In the genomic region with DNA sequence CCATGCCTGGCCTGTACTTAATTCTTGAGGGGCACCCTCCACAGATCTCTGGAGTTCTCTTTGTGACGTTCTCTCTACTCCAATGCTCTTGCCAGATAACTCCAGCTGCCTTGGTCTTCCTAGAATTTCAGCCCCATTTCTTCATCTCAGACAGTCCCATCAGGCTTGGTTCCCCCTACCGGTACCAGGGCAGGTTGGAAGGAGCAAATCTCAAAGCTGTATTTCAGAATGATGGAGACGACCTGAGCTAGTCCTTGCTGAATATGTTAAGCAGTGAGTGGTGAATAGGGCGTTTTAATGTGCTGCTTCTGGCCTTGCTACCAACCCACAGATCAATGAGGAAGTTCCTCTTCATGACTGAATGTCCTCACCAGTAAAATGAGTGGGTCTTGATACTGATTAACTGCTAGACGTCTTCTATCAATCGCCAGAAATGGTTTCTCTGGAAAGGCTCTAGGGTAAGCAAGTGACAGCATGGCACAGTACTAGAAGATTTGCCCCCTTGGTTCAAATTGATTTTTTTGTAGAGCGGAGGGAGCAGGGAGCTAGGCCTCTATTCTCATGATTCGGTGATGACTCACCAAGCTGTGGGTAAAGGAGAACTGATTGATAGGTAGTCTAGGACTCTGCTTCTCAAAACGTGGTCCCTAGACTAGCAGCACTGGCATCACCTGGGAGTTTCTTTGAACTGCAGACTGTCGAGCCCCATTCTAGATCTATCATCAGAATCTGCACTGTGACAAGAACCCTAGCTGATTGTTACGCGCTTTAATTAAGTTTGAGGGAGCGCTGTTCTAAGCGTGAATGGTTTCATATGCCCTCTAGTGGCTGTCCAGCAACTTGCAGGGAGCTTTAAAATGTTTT, we compare ENCODE assay signal across 9 cellular contexts.
DNase-seq lines count a peak whose midpoint lies in the region; ATAC-seq and TF ChIP-seq lines count a peak whose summit lies in the region.
"Had no signal": no experiment of that assay in that cellular context is flagged by ENCODE, and none has a peak within 500 bp of the region (broad histone marks: within the 10 kb centered on the region; RNA-seq: fewer than 3 reads in every experiment).

No MANE protein-coding gene starts in this region.

- CTCF ChIA-PET in GM10248 (lab: Yijun Ruan, JAX) = interaction anchor here (0.6 to 3.3 kb wide), 49 partner anchors 9 to 520 kb away, joined by 3 to 108 read pairs (median 4); a partner anchor contains a TSS
- CTCF ChIA-PET in activated CD8-positive, alpha-beta memory T cell treated with anti-CD3 and anti-CD28 coated beads, Interleukin-2, amount 10 ng/mL, durations not matched to agents 7 days and 5 days (lab: Charles Lee) = interaction anchor here (0.6 to 4.0 kb wide), 49 partner anchors 8 to 470 kb away, joined by 3 to 80 read pairs (median 4); a partner anchor contains a TSS

- H3K27ac ChIP-seq in fibroblast of lung (ENCODE audit: insufficient read depth, low read length) (no peak overlapping the region), tibial artery (peak overlapping the region; percentile 30 to 56)

- H3K4me3 Mint-ChIP-seq in activated CD8-positive, alpha-beta memory T cell treated with anti-CD3 and anti-CD28 coated beads, Interleukin-2, amount 10 ng/mL, durations not matched to agents 7 days and 5 days = no peak overlapping the region
- H3K4me3 Mint-ChIP-seq in nephron progenitor cell = no peak overlapping the region
- H3K4me3 Mint-ChIP-seq: dendritic cell treated with granulocyte-macrophage colony-stimulating factor and Interleukin-4, amounts not matched to agents 40 ng/mL and 50 ng/mL, for 4 days had no signal

- H3K4me2 ChIP-seq in fibroblast of lung (ENCODE audit: extremely low read depth, insufficient read depth, low read length) = peak overlapping the region; percentile 25

- H3K36me3 Mint-ChIP-seq in activated CD8-positive, alpha-beta memory T cell treated with anti-CD3 and anti-CD28 coated beads, Interleukin-2, amount 10 ng/mL, durations not matched to agents 7 days and 5 days = no peaks in the 10 kb centered on the region
- peaks cover 47% of the 10 kb centered on the region for H3K36me3 Mint-ChIP-seq in nephron progenitor cell (ENCODE audit: low read depth)

- H3K9me3 ChIP-seq in fibroblast of lung (ENCODE audit: control insufficient read depth, insufficient read depth, low read depth, low read length) = no peaks in the 10 kb centered on the region
- H3K9me3 ChIP-seq in tibial artery = peaks cover 0 to 5% (median 0%) of the 10 kb centered on the region in 3 donors

- H3K9me3 Mint-ChIP-seq in activated CD8-positive, alpha-beta memory T cell treated with anti-CD3 and anti-CD28 coated beads, Interleukin-2, amount 10 ng/mL, durations not matched to agents 7 days and 5 days (ENCODE audit: low read depth) = no peaks in the 10 kb centered on the region
- H3K9me3 Mint-ChIP-seq in nephron progenitor cell = peaks cover 24% of the 10 kb centered on the region
- H3K9me3 Mint-ChIP-seq: dendritic cell treated with granulocyte-macrophage colony-stimulating factor and Interleukin-4, amounts not matched to agents 40 ng/mL and 50 ng/mL, for 4 days had no signal

- peak; percentile 56 for DNase-seq in GM10248 (ENCODE audit: extremely low spot score)
- DNase-seq in NOMO-1 (lab: John Stamatoyannopoulos, UW; ENCODE audit: unreplicated experiment in 2 of 2) = peak; percentile 72 to 88
- DNase-seq in activated CD8-positive, alpha-beta memory T cell treated with anti-CD3 and anti-CD28 coated beads, Interleukin-2, amount 10 ng/mL, durations not matched to agents 7 days and 5 days = peak; percentile 65
- DNase-seq in fibroblast of lung (ENCODE audit: low read depth in 2 of 2) = peak; percentile 77 to 78
- DNase-seq in nephron progenitor cell = peak; percentile 50
- peak in 1 of 2 donors; percentile 41 for DNase-seq in tibial artery

- peaks cover 11% of the 10 kb centered on the region for H3K27me3 Mint-ChIP-seq in activated CD8-positive, alpha-beta memory T cell treated with anti-CD3 and anti-CD28 coated beads, Interleukin-2, amount 10 ng/mL, durations not matched to agents 7 days and 5 days
- no peaks in the 10 kb centered on the region for H3K27me3 Mint-ChIP-seq in nephron progenitor cell (ENCODE audit: low read depth, poor library complexity)

- intact Hi-C loops in tibial artery (cut with DNase I; ENCODE audit: low total_unique reads) = loop anchor here (1.0 to 10.0 kb wide), 2 partner anchors 158 to 240 kb away; a partner anchor contains a TSS

- ATAC-seq in HG02588 (IDR thresholded peaks at IDR 0.05; ENCODE audit: unreplicated experiment) (peak; percentile 62), GM18520 (IDR thresholded peaks at IDR 0.05; ENCODE audit: unreplicated experiment) (no peak)
- ATAC-seq in activated CD8-positive, alpha-beta memory T cell treated with anti-CD3 and anti-CD28 coated beads, Interleukin-2, amount 10 ng/mL, durations not matched to agents 7 days and 5 days = peak; percentile 74

- no peak overlapping the region for H3K4me3 ChIP-seq in fibroblast of lung (replicated peaks in 1 of 4; ENCODE audit: control extremely low read depth in 1 of 4, insufficient read depth in 1 of 4, low read depth in 3 of 4, low read length in 4 of 4)
- H3K4me3 ChIP-seq in tibial artery = no peak overlapping the region

- peaks cover 8% of the 10 kb centered on the region for H3K4me1 Mint-ChIP-seq in activated CD8-positive, alpha-beta memory T cell treated with anti-CD3 and anti-CD28 coated beads, Interleukin-2, amount 10 ng/mL, durations not matched to agents 7 days and 5 days
- no peaks in the 10 kb centered on the region for H3K4me1 Mint-ChIP-seq in nephron progenitor cell

- no peak overlapping the region for H3K27ac Mint-ChIP-seq in activated CD8-positive, alpha-beta memory T cell treated with anti-CD3 and anti-CD28 coated beads, Interleukin-2, amount 10 ng/mL, durations not matched to agents 7 days and 5 days
- no peak overlapping the region for H3K27ac Mint-ChIP-seq in nephron progenitor cell
- H3K27ac Mint-ChIP-seq: dendritic cell treated with granulocyte-macrophage colony-stimulating factor and Interleukin-4, amounts not matched to agents 40 ng/mL and 50 ng/mL, for 4 days had no signal

- peaks cover 9% of the 10 kb centered on the region for H3K36me3 ChIP-seq in fibroblast of lung (ENCODE audit: control insufficient read depth, insufficient read depth, low read length)
- peaks cover 23 to 30% (median 29%) of the 10 kb centered on the region in 3 donors for H3K36me3 ChIP-seq in tibial artery

- TF ChIP-seq CTCF in GM10248 (IDR thresholded peaks at IDR 0.05; ENCODE audit: control extremely low read depth, extremely low read depth, low read depth, missing control alignments) (peak; percentile 85), fibroblast of lung (conservative IDR thresholded peaks at IDR 0.05 in 1 of 2, IDR thresholded peaks at IDR 0.05 in 1 of 2; ENCODE audit: low read depth in 1 of 2, low read length in 2 of 2) (peak; percentile 97), nephron progenitor cell (IDR thresholded peaks at IDR 0.05) (peak; percentile 86), tibial artery (IDR thresholded peaks at IDR 0.05) (peak; percentile 90 to 94)

- H3K79me2 ChIP-seq in fibroblast of lung (ENCODE audit: control insufficient read depth, insufficient read depth, low read length) = no peaks in the 10 kb centered on the region

- no peaks in the 10 kb centered on the region for H4K20me1 ChIP-seq in fibroblast of lung (ENCODE audit: control insufficient read depth, extremely low read depth, insufficient read depth, low read length)

- H3K9ac ChIP-seq in fibroblast of lung (ENCODE audit: insufficient read depth, low read length) = no peak overlapping the region

- POLR2A ChIA-PET in GM10248 (lab: Yijun Ruan, JAX) = no interaction called here

- H3K27me3 ChIP-seq in fibroblast of lung (ENCODE audit: control insufficient read depth, insufficient read depth, low read length) = no peaks in the 10 kb centered on the region
- no peaks in the 10 kb centered on the region for H3K27me3 ChIP-seq in tibial artery

- H3K4me1 ChIP-seq in fibroblast of lung (ENCODE audit: control insufficient read depth, extremely low read depth, insufficient read depth, low read length) = peaks cover 8% of the 10 kb centered on the region
- H3K4me1 ChIP-seq in tibial artery = peaks cover 0 to 11% (median 0%) of the 10 kb centered on the region in 4 donors

- H2AFZ ChIP-seq in fibroblast of lung (ENCODE audit: low read length) = no peak overlapping the region
